In the genomic region with DNA sequence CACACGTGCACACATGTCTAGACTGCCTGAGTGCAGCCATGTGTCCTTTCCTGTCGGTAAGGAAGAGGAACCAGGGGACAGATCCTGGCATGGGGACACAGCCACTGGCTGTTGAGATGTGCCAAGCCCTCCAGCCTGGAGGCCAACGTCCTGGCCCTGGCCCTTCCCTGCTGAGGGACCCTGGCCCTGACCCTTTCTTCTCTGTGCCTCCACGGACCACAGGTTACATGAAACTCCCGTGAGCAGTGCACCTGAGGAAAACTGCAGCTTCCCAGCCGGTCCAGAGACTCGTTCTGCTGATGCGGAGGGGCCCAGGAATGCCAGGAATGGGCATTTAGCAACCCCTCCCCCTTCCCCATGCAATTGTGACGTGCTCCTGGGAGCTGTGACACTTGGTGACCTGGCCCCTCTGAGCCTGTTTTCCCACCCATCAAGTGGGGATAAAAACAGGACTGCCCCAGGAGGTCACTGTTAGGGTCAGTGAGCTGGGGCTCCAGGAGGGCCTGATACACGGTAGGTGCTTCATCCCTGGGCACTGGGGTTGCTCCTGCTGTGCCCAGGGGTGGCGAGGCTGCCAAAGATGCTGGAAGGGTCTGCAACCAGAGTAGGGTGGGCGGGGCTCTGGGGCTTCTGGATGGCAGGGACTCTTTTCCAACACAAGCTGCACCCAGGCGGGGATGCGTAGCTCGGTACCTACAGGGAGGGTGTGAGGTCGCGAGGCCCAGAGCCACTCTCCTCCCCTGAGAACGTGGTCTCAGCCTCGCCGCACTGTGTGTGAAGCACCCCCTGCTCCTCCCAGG, we compare ENCODE assay signal across 24 cellular contexts.
DNase-seq lines count a peak whose midpoint lies in the region; ATAC-seq and TF ChIP-seq lines count a peak whose summit lies in the region.
"Had no signal": no experiment of that assay in that cellular context is flagged by ENCODE, and none has a peak within 500 bp of the region (broad histone marks: within the 10 kb centered on the region; RNA-seq: fewer than 3 reads in every experiment).

No MANE protein-coding gene starts in this region.

- no peak overlapping the region for H3K23ac ChIP-seq in mesenchymal stem cell (ENCODE audit: low read length in 2 of 2)

- peak overlapping the region; percentile 27 for H2AK5ac ChIP-seq in mesenchymal stem cell (ENCODE audit: low read length, severe bottlenecking)

- no peak overlapping the region for H2BK5ac ChIP-seq in mesenchymal stem cell (ENCODE audit: low read depth, low read length, poor library complexity, severe bottlenecking)

- no peak overlapping the region for H3K4ac ChIP-seq in mesenchymal stem cell (ENCODE audit: low read depth in 1 of 2, low read length in 2 of 2)

- peak overlapping the region; percentile 67 for H3K9ac ChIP-seq in mesenchymal stem cell (ENCODE audit: low read length)

- H3K9me3 ChIP-seq in cardiac muscle cell (ENCODE audit: low read depth) (no peaks in the 10 kb centered on the region), mesenchymal stem cell (ENCODE audit: control insufficient read depth, low read length) (no peaks in the 10 kb centered on the region)
- H3K9me3 ChIP-seq: uterus had no signal

- peak in 1 of 2 donors; percentile 59 for DNase-seq in cardiac muscle cell (ENCODE audit: low read depth in 1 of 2, low spot score in 1 of 2)
- no peak for DNase-seq in cardiac septum (ENCODE audit: low spot score)
- DNase-seq in WTC11 (ENCODE audit: low spot score): peak; percentile 64
- DNase-seq in mesenchymal stem cell: no peak
- no peak for DNase-seq in type B pancreatic cell (ENCODE audit: extremely low spot score, unreplicated experiment)
- DNase-seq in effector CD8-positive, alpha-beta T cell (lab: John Stamatoyannopoulos, UW): no peak
- DNase-seq in activated CD8-positive, alpha-beta memory T cell treated with anti-CD3 and anti-CD28 coated beads, Interleukin-2, amount 50 U/mL, for 48 hours: no peak
- DNase-seq: ACHN; activated CD4-positive, alpha-beta T cell treated with anti-CD3 and anti-CD28 coated beads, Interleukin-2, amount 50 U/mL, for 1 hour; activated naive CD4-positive, alpha-beta T cell treated with Interleukin-2 at 50 U/mL for 16 hours; activated T-cell treated with anti-CD3 and anti-CD28 coated beads for 4 hours; CD4-positive, CD25-positive, alpha-beta regulatory T cell; DMS153; foreskin melanocyte; hypothalamus; natural killer cell; NCI-H1048; NCI-H2029; NCI-H524; Right ventricle myocardium superior; stimulated activated CD4-positive, alpha-beta T cell treated with anti-CD3 and anti-CD28 coated beads, Interleukin-4, amount 100 ng/mL, for 24 hours; uterus had no signal

- H2BK120ac ChIP-seq in mesenchymal stem cell (ENCODE audit: low read depth, low read length): no peak overlapping the region

- peak; percentile 57 for ATAC-seq in WTC11
- ATAC-seq in GM21717 (IDR thresholded peaks at IDR 0.05; ENCODE audit: unreplicated experiment): no peak

- H4K8ac ChIP-seq in mesenchymal stem cell (ENCODE audit: low read length): peak overlapping the region; percentile 43

- H3K27me3 ChIP-seq in cardiac muscle cell (no peaks in the 10 kb centered on the region), mesenchymal stem cell (ENCODE audit: control insufficient read depth in 1 of 2, insufficient read depth in 1 of 2, low read length in 2 of 2) (no peaks in the 10 kb centered on the region)
- H3K27me3 ChIP-seq: uterus had no signal

- no peak overlapping the region for H2AFZ ChIP-seq in mesenchymal stem cell (ENCODE audit: low read depth, low read length)

- H3K4me3 Mint-ChIP-seq in WTC11 (no peak overlapping the region), type B pancreatic cell (no peak overlapping the region)
- H3K4me3 Mint-ChIP-seq: CD4-positive, CD25-positive, alpha-beta regulatory T cell; memory B cell; natural killer cell had no signal

- intact Hi-C loops in cardiac septum (cut with DNase I): no loop called here

- peak overlapping the region in 1 of 2 experiments; percentile 79 for H3K14ac ChIP-seq in mesenchymal stem cell (ENCODE audit: low read length in 2 of 2)

- H3K27ac Mint-ChIP-seq in WTC11 (no peak overlapping the region), type B pancreatic cell (peak overlapping the region; percentile 58)
- H3K27ac Mint-ChIP-seq: memory B cell, natural killer cell had no signal

- WGBS in mesenchymal stem cell: 63% methylated on average over 20 of the region's 20 CpGs

- peak overlapping the region; percentile 1 for H4K91ac ChIP-seq in mesenchymal stem cell (ENCODE audit: low read length)

- POLR2A ChIA-PET in WTC11 (lab: Charles Lee): interaction anchor here (1.0 to 1.2 kb wide), 2 partner anchors 9 to 27 kb away, joined by 3 to 4 read pairs; no protein-coding TSS in a partner anchor

- no peaks in the 10 kb centered on the region for H3K79me1 ChIP-seq in mesenchymal stem cell (replicated peaks; ENCODE audit: low read length, poor library complexity, severe bottlenecking)

- H3K4me2 ChIP-seq in mesenchymal stem cell (ENCODE audit: low read length, poor library complexity, severe bottlenecking): no peak overlapping the region

- H2BK15ac ChIP-seq in mesenchymal stem cell (ENCODE audit: low read depth, poor library complexity, severe bottlenecking): no peak overlapping the region

- no peak overlapping the region for H3K4me3 ChIP-seq in cardiac muscle cell
- no peak overlapping the region for H3K4me3 ChIP-seq in mesenchymal stem cell (ENCODE audit: insufficient read depth in 1 of 2, low read depth in 1 of 2, low read length in 2 of 2)
- H3K4me3 ChIP-seq: uterus had no signal

- CTCF ChIA-PET in WTC11 (lab: Charles Lee): interaction anchor here (1.5 to 1.8 kb wide), 2 partner anchors 9 to 139 kb away, joined by 4 to 10 read pairs; no protein-coding TSS in a partner anchor

- peak overlapping the region in 1 of 2 experiments; percentile 59 for H2BK12ac ChIP-seq in mesenchymal stem cell (ENCODE audit: low read length in 2 of 2)

- peaks cover 63% of the 10 kb centered on the region for H3K4me1 Mint-ChIP-seq in WTC11
- peaks cover 54% of the 10 kb centered on the region for H3K4me1 Mint-ChIP-seq in type B pancreatic cell (ENCODE audit: unreplicated experiment)
- H3K4me1 Mint-ChIP-seq: memory B cell had no signal

- peak overlapping the region in 1 of 2 experiments; percentile 88 for H3K18ac ChIP-seq in mesenchymal stem cell (ENCODE audit: low read depth in 1 of 2, low read length in 2 of 2)

- TF ChIP-seq CTCF in cardiac muscle cell (IDR thresholded peaks at IDR 0.05; ENCODE audit: low read depth, low read length) (no peak), WTC11 (IDR thresholded peaks at IDR 0.05) (no peak), type B pancreatic cell (conservative IDR thresholded peaks at IDR 0.05) (no peak)

- H3K4me1 ChIP-seq in cardiac muscle cell (ENCODE audit: low read depth) (peaks cover 4% of the 10 kb centered on the region), mesenchymal stem cell (ENCODE audit: control insufficient read depth, insufficient read depth, low read depth, low read length) (peaks cover 58% of the 10 kb centered on the region)

- no peaks in the 10 kb centered on the region for H3K9me3 Mint-ChIP-seq in WTC11
- no peaks in the 10 kb centered on the region for H3K9me3 Mint-ChIP-seq in type B pancreatic cell
- H3K9me3 Mint-ChIP-seq: memory B cell, natural killer cell had no signal

- H3K27me3 Mint-ChIP-seq in WTC11 (ENCODE audit: low read depth) (peaks cover 16% of the 10 kb centered on the region), type B pancreatic cell (no peaks in the 10 kb centered on the region)

- H3K27ac ChIP-seq in cardiac muscle cell: peak overlapping the region; percentile 58
- H3K27ac ChIP-seq in mesenchymal stem cell (ENCODE audit: low read length, poor library complexity, severe bottlenecking): no peak overlapping the region
- H3K27ac ChIP-seq: uterus had no signal

- H3K36me3 Mint-ChIP-seq in WTC11 (no peaks in the 10 kb centered on the region), type B pancreatic cell (no peaks in the 10 kb centered on the region)
- H3K36me3 Mint-ChIP-seq: CD4-positive, CD25-positive, alpha-beta regulatory T cell; memory B cell; natural killer cell had no signal

- H3K36me3 ChIP-seq in cardiac muscle cell (no peaks in the 10 kb centered on the region), mesenchymal stem cell (ENCODE audit: control insufficient read depth in 1 of 2, insufficient read depth in 2 of 2, low read depth in 1 of 2, low read length in 2 of 2) (no peaks in the 10 kb centered on the region)
- H3K36me3 ChIP-seq: uterus had no signal

TF ChIP-seq in WTC11, 78 proteins besides CTCF, POLR2A, EP300 and RAD21 (continues in another document):
- TF ChIP-seq, protein P1, sequence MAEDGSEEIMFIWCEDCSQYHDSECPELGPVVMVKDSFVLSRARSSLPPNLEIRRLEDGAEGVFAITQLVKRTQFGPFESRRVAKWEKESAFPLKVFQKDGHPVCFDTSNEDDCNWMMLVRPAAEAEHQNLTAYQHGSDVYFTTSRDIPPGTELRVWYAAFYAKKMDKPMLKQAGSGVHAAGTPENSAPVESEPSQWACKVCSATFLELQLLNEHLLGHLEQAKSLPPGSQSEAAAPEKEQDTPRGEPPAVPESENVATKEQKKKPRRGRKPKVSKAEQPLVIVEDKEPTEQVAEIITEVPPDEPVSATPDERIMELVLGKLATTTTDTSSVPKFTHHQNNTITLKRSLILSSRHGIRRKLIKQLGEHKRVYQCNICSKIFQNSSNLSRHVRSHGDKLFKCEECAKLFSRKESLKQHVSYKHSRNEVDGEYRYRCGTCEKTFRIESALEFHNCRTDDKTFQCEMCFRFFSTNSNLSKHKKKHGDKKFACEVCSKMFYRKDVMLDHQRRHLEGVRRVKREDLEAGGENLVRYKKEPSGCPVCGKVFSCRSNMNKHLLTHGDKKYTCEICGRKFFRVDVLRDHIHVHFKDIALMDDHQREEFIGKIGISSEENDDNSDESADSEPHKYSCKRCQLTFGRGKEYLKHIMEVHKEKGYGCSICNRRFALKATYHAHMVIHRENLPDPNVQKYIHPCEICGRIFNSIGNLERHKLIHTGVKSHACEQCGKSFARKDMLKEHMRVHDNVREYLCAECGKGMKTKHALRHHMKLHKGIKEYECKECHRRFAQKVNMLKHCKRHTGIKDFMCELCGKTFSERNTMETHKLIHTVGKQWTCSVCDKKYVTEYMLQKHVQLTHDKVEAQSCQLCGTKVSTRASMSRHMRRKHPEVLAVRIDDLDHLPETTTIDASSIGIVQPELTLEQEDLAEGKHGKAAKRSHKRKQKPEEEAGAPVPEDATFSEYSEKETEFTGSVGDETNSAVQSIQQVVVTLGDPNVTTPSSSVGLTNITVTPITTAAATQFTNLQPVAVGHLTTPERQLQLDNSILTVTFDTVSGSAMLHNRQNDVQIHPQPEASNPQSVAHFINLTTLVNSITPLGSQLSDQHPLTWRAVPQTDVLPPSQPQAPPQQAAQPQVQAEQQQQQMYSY (CRISPR knock-in tag; IDR thresholded peaks at IDR 0.05): no peak
- TF ChIP-seq KAT7 (CRISPR knock-in tag; IDR thresholded peaks at IDR 0.05; ENCODE audit: borderline replicate concordance) (no peak), ZNF416 (CRISPR knock-in tag; IDR thresholded peaks at IDR 0.05) (no peak), ZNF396 (CRISPR knock-in tag; IDR thresholded peaks at IDR 0.05; ENCODE audit: borderline replicate concordance) (no peak)
- TF ChIP-seq, protein P2, sequence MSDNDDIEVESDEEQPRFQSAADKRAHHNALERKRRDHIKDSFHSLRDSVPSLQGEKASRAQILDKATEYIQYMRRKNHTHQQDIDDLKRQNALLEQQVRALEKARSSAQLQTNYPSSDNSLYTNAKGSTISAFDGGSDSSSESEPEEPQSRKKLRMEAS (CRISPR knock-in tag; IDR thresholded peaks at IDR 0.05): no peak
